8 cellular contexts compared by ENCODE assay signal in the genomic region with DNA sequence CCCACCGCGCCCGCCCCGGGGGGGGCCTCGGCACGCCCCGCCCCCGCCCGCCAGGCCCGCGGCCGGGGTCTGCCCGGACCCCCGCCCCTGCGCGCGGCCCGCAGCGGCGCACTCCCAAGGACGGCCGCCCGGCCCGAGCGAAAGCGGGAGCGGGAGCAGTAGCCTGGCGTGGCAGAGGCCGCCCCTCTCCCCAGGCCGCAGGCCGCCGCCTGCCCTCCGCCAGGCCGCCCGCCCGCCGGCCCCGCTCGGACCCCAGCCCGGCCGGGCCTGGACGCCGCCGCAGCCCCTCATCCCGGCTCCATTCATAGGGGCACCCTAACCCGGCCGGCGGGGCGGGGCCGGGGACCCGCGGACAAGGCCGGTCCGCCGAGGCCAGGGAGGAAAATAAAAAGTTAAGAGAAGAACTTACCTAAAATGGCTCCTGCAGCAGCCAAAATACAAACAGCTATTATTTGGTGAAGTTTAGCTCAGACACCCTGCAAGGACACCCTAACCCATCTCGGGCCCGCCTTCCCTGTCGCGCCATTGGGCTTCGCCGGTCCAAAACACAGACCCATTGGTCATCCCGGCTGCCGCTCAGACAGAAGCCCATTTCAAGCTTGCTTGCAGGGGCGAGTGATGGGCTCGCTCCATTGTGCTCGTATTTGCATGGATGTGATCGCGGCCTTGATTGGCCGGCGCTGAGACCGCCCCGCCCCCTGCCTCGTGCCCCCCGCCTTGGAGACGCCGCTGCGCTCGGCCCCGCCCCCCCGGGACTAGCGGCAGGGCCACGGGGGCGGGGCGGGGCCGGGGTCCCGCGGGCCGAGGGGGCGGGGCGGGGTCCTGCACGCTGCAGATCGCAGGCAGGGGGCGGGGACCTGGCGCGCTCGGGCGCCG. TPM values are rescaled to one million over a fixed set of nuclear protein-coding genes. Genes with fewer than 3 reads are reported as not detected.
DNase-seq lines count a peak whose midpoint lies in the region; ATAC-seq and TF ChIP-seq lines count a peak whose summit lies in the region.

CHD6 (minus strand) TSS at position 447 of the 876 bp plus-strand sequence. CDS start 67,040 bp downstream, outside the sequence.

- peak; percentile 99 for ATAC-seq in HG02571 (IDR thresholded peaks at IDR 0.05; ENCODE audit: unreplicated experiment)
- ATAC-seq in omental fat pad (ENCODE audit: low FRiP score): peak; percentile 99

- CTCF ChIA-PET in SK-N-SH (lab: Yijun Ruan, JAX): interaction anchor here (2.0 kb wide), 1 partner anchor 75 kb away, joined by 5 read pairs; no protein-coding TSS in a partner anchor

- peaks cover 38% of the 10 kb centered on the region for H4K20me1 ChIP-seq in SK-N-SH (ENCODE audit: insufficient read depth)

- peaks cover 8% of the 10 kb centered on the region for H3F3A ChIP-seq in SK-N-SH (replicated peaks; ENCODE audit: insufficient read depth)

- no peaks in the 10 kb centered on the region for H3K36me3 ChIP-seq in SK-N-SH (replicated peaks in 1 of 2; ENCODE audit: control insufficient read depth in 1 of 2, insufficient read depth in 2 of 2, low read length in 1 of 2)
- H3K36me3 ChIP-seq in testis (ENCODE audit: low read depth, missing control alignments): no peaks in the 10 kb centered on the region

- no peak for TF ChIP-seq RAD21 in SK-N-SH (IDR thresholded peaks at IDR 0.05; ENCODE audit: low read length)

- H3K9me3 ChIP-seq in SK-N-SH: no peaks in the 10 kb centered on the region
- no peaks in the 10 kb centered on the region for H3K9me3 ChIP-seq in testis

- H3K4me2 ChIP-seq in SK-N-SH: peak within 1 kb of the TSS; percentile 84

- no peak for TF ChIP-seq CTCF in SK-N-SH (IDR thresholded peaks at IDR 0.05)
- TF ChIP-seq CTCF in omental fat pad (IDR thresholded peaks at IDR 0.05): no peak
- no peak for TF ChIP-seq CTCF in testis (IDR thresholded peaks at IDR 0.05)

- H3K27me3 ChIP-seq in SK-N-SH (ENCODE audit: insufficient read depth) (no peaks in the 10 kb centered on the region), testis (no peaks in the 10 kb centered on the region)

- H3K9me2 ChIP-seq in SK-N-SH: no peaks in the 10 kb centered on the region

- H3K27ac ChIP-seq in SK-N-SH (ENCODE audit: low read depth in 2 of 2, low read length in 1 of 2): peak within 1 kb of the TSS; percentile 70 to 94
- H3K27ac ChIP-seq in testis: peak within 1 kb of the TSS; percentile 60 to 90

- DNase-seq in GM04503 (ENCODE audit: low read depth) (peak; percentile 96), NCI-H1048 (lab: John Stamatoyannopoulos, UW) (peak; percentile 97), SK-N-SH (peak; percentile 98), glomerular visceral epithelial cell (ENCODE audit: extremely low spot score) (peak; percentile 100), omental fat pad (ENCODE audit: low spot score) (peak; percentile 99), testis (peak; percentile 100)
- DNase-seq in activated naive CD4-positive, alpha-beta T cell treated with anti-CD3 and anti-CD28 coated beads, Interleukin-2, amount 50 U/mL, for 16 hours: peak; percentile 99

- POLR2A ChIA-PET in SK-N-SH (lab: Yijun Ruan, JAX): interaction anchor here (0.6 to 1.7 kb wide), 5 partner anchors 11 to 1828 kb away, joined by 3 to 15 read pairs (median 4); no protein-coding TSS in a partner anchor

- 0% methylated on average over 13 of the region's 98 CpGs for WGBS in SK-N-SH (ENCODE audit: low lambda C conversion rate)
- WGBS in testis, 2 donors: 0% methylated on average over 17 to 71 of the region's 98 CpGs

- peaks cover 45% of the 10 kb centered on the region for H3K79me2 ChIP-seq in SK-N-SH (ENCODE audit: insufficient read depth)

- peak within 1 kb of the TSS; percentile 83 for H2AFZ ChIP-seq in SK-N-SH (ENCODE audit: low read depth)

- no peak for TF ChIP-seq POLR2A in testis (IDR thresholded peaks at IDR 0.05)

- H3K9ac ChIP-seq in SK-N-SH: peak within 1 kb of the TSS; percentile 64

- intact Hi-C loops in testis (cut with DNase I; ENCODE audit: low total_unique reads): no loop called here

- peak within 1 kb of the TSS; percentile 72 to 92 for H3K4me3 ChIP-seq in SK-N-SH (ENCODE audit: low read depth in 2 of 2, low read length in 1 of 2)
- peak within 1 kb of the TSS; percentile 72 to 93 for H3K4me3 ChIP-seq in testis

- H3K4me1 ChIP-seq in SK-N-SH (ENCODE audit: control insufficient read depth in 1 of 2, insufficient read depth in 2 of 2, low read depth in 1 of 2, low read length in 1 of 2) (peaks cover 15 to 18% of the 10 kb centered on the region in 2 experiments; a peak in 3 of 4 replicates), testis (peaks cover 12% of the 10 kb centered on the region)

- no peak for TF ChIP-seq EP300 in SK-N-SH (IDR thresholded peaks at IDR 0.05; ENCODE audit: borderline replicate concordance in 1 of 2, low read depth in 1 of 2, low read length in 1 of 2)

TF ChIP-seq in SK-N-SH, 30 proteins besides CTCF, POLR2A, EP300 and RAD21 (continues in another document):
- TF ChIP-seq, protein P1, sequence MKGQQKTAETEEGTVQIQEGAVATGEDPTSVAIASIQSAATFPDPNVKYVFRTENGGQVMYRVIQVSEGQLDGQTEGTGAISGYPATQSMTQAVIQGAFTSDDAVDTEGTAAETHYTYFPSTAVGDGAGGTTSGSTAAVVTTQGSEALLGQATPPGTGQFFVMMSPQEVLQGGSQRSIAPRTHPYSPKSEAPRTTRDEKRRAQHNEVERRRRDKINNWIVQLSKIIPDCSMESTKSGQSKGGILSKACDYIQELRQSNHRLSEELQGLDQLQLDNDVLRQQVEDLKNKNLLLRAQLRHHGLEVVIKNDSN (IDR thresholded peaks at IDR 0.05; ENCODE audit: borderline replicate concordance, low read depth): no peak
- no peak for TF ChIP-seq ELF1 (IDR thresholded peaks at IDR 0.05)
- TF ChIP-seq POLR2AphosphoS5 (IDR thresholded peaks at IDR 0.05; ENCODE audit: low read depth, low read length): peak; percentile 64
- TF ChIP-seq PBX3 (IDR thresholded peaks at IDR 0.05): peak; percentile 100
- TF ChIP-seq, protein P2, sequence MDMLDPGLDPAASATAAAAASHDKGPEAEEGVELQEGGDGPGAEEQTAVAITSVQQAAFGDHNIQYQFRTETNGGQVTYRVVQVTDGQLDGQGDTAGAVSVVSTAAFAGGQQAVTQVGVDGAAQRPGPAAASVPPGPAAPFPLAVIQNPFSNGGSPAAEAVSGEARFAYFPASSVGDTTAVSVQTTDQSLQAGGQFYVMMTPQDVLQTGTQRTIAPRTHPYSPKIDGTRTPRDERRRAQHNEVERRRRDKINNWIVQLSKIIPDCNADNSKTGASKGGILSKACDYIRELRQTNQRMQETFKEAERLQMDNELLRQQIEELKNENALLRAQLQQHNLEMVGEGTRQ (IDR thresholded peaks at IDR 0.05; ENCODE audit: borderline replicate concordance, low read depth, low read length): no peak
- no peak for TF ChIP-seq EZH2phosphoT487 (IDR thresholded peaks at IDR 0.05; ENCODE audit: borderline replicate concordance, low read depth)
- TF ChIP-seq SMC3 (IDR thresholded peaks at IDR 0.05; ENCODE audit: low read depth, low read length): no peak
- TF ChIP-seq MEF2A (IDR thresholded peaks at IDR 0.05; ENCODE audit: borderline replicate concordance, low read depth): no peak
- no peak for TF ChIP-seq FOXM1 (IDR thresholded peaks at IDR 0.05; ENCODE audit: low read depth)
- TF ChIP-seq FOXJ3 (CRISPR knock-in tag; IDR thresholded peaks at IDR 0.05): no peak
- peak; percentile 81 for TF ChIP-seq CHD2 (IDR thresholded peaks at IDR 0.05; ENCODE audit: low read length, partially characterized antibody)
- TF ChIP-seq IRF3 (IDR thresholded peaks at IDR 0.05; ENCODE audit: low read depth, low read length): peak; percentile 94
- no peak for TF ChIP-seq ZBTB33 (IDR thresholded peaks at IDR 0.05; ENCODE audit: borderline replicate concordance, low read depth)
- TF ChIP-seq RXRA (IDR thresholded peaks at IDR 0.05; ENCODE audit: borderline replicate concordance, low read depth): no peak

RNA-seq across cellular contexts. Expression of gene CHD6, which starts in this region (rescaled TPM):
- polyA plus RNA-seq in SK-N-SH (2012; rRNA removed) (7.1 and 8.7 TPM in 2 replicates), testis (ENCODE audit: insufficient read depth, low read depth, low replicate concordance) (21.3 TPM)
- 4.5 and 5.2 TPM in 2 replicates for polyA plus RNA-seq in SK-N-SH (2012; cell fraction: cytosol; rRNA removed)
- polyA plus RNA-seq in SK-N-SH (2012; cell fraction: nucleus; rRNA removed): 15.3 and 23.4 TPM in 2 replicates
- total RNA-seq in omental fat pad (10 to 100 TPM; 18.5 to 49.3 (median 28.7) TPM), testis (10 to 100 TPM; 71.5 to 73.9 TPM)

Comparison
In these comparisons a context has a peak if more than half of its experiments do, and no peak if none do; other contexts are left out.
1. Peak in every context shown above with its lines: DNase-seq, ATAC-seq, H3K4me3 ChIP-seq and H3K27ac ChIP-seq.